In the genomic region with DNA sequence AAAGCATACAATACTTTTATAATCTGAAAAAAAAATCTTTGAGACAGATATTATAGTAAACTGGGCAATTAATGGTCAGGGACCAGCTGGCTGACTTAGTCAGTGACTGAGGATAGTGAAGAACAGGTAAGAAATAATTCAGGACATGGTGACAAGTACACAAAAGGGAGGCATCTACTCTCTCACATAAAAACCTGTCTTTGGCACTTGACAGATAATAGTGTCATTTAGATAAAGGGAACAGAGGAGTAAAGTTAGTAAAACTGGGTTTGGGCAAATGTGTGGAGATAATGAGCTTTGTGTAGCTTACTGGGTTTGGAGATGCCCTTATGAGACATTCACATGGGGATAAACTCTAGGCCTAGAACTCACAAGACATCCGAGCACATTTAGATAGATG, we compare ENCODE assay signal across 18 cellular contexts. TPM values are rescaled to one million over a fixed set of nuclear protein-coding genes. Genes with fewer than 3 reads are reported as not detected.
DNase-seq lines count a peak whose midpoint lies in the region; ATAC-seq and TF ChIP-seq lines count a peak whose summit lies in the region.
"Had no signal": no experiment of that assay in that cellular context is flagged by ENCODE, and none has a peak within 500 bp of the region (broad histone marks: within the 10 kb centered on the region; RNA-seq: fewer than 3 reads in every experiment).

No MANE protein-coding gene starts in this region.

- DNase-seq in GM23338 (ENCODE audit: low spot score) (no peak), NCI-H82 (lab: John Stamatoyannopoulos, UW) (peak; percentile 55), neural crest cell (ENCODE audit: low read depth, low spot score) (no peak), mucosa of descending colon (no peak), medulla oblongata (ENCODE audit: extremely low spot score) (no peak)
- DNase-seq in activated CD8-positive, alpha-beta memory T cell treated with anti-CD3 and anti-CD28 coated beads, Interleukin-2, amount 50 U/mL, for 4 hours = no peak
- DNase-seq: CD4-positive, alpha-beta memory T cell; DMS53; EL; NCI-H1105; NCI-H1694; NCI-H2081 treated with DMSO at 0.1 percent for 48 hours; NCI-H446 treated with DMSO at 0.1 percent for 48 hours; NCI-H69; PC-9 had no signal

- H3K36me3 ChIP-seq in GM23338 (ENCODE audit: insufficient read depth) (no peaks in the 10 kb centered on the region), mucosa of descending colon (ENCODE audit: low read depth) (no peaks in the 10 kb centered on the region)

- no peaks in the 10 kb centered on the region for H3K9me3 Mint-ChIP-seq in GM23338
- no peaks in the 10 kb centered on the region for H3K9me3 Mint-ChIP-seq in brain
- H3K9me3 Mint-ChIP-seq in neural crest cell = no peaks in the 10 kb centered on the region
- H3K9me3 Mint-ChIP-seq: CD4-positive, alpha-beta memory T cell; IgD-negative memory B cell had no signal

- H3K27ac Mint-ChIP-seq in GM23338 (no peak overlapping the region), brain (peak overlapping the region in 3 of 5 experiments; percentile 53 to 80 (median 68)), neural crest cell (ENCODE audit: unreplicated experiment) (no peak overlapping the region)

- H3K4me1 Mint-ChIP-seq in GM23338 = peaks cover 48% of the 10 kb centered on the region
- peaks cover 50% of the 10 kb centered on the region for H3K4me1 Mint-ChIP-seq in brain
- peaks cover 37% of the 10 kb centered on the region for H3K4me1 Mint-ChIP-seq in neural crest cell

- no peak overlapping the region for H3K4me3 ChIP-seq in GM23338
- no peak overlapping the region for H3K4me3 ChIP-seq in mucosa of descending colon
- H3K4me3 ChIP-seq: A549, PC-9 had no signal

- intact Hi-C loops in mucosa of descending colon (cut with DNase I, micrococcal nuclease) = no loop called here

- no peak overlapping the region for H3K27ac ChIP-seq in GM23338 (ENCODE audit: low read depth)
- H3K27ac ChIP-seq: A549, PC-9 had no signal

- no peaks in the 10 kb centered on the region for H3K27me3 ChIP-seq in GM23338 (ENCODE audit: insufficient read depth)

- peaks cover 86% of the 10 kb centered on the region for H3K79me2 ChIP-seq in GM23338 (replicated peaks; ENCODE audit: insufficient read depth)

- no peak for ATAC-seq in GM23338
- ATAC-seq in mucosa of descending colon = no peak
- ATAC-seq: A549 had no signal

- H3K4me1 ChIP-seq in GM23338 (ENCODE audit: insufficient read depth) (peaks cover 35% of the 10 kb centered on the region), mucosa of descending colon (ENCODE audit: low read depth) (no peaks in the 10 kb centered on the region)

- H3K9me3 ChIP-seq in mucosa of descending colon = no peaks in the 10 kb centered on the region
- H3K9me3 ChIP-seq: A549 had no signal

- H3K36me3 Mint-ChIP-seq in GM23338 (ENCODE audit: low read depth) = no peaks in the 10 kb centered on the region
- peaks cover 15% of the 10 kb centered on the region for H3K36me3 Mint-ChIP-seq in brain
- no peaks in the 10 kb centered on the region for H3K36me3 Mint-ChIP-seq in neural crest cell (ENCODE audit: low read depth)

- peaks cover 11% of the 10 kb centered on the region; the same call in 1 of the 2 replicates for H4K20me1 ChIP-seq in GM23338 (replicated peaks; ENCODE audit: insufficient read depth)

- H3K4me2 ChIP-seq in GM23338 = peak overlapping the region; percentile 84; the same call in 1 of the 2 replicates
- H3K4me2 ChIP-seq: A549, PC-9 had no signal

- H3K4me3 Mint-ChIP-seq in GM23338 = no peak overlapping the region; the same call in 2 of the 3 replicates
- peak overlapping the region; percentile 24 to 94 (median 84) for H3K4me3 Mint-ChIP-seq in brain
- peak overlapping the region; percentile 32 for H3K4me3 Mint-ChIP-seq in neural crest cell
- H3K4me3 Mint-ChIP-seq: CD4-positive, alpha-beta memory T cell had no signal

- peaks cover 6% of the 10 kb centered on the region; the same call in 1 of the 2 replicates for H3F3A ChIP-seq in GM23338 (replicated peaks; ENCODE audit: low read depth)

- H2AFZ ChIP-seq in GM23338 = no peak overlapping the region
- H2AFZ ChIP-seq: PC-9 had no signal

- TF ChIP-seq CTCF in GM23338 (conservative IDR thresholded peaks at IDR 0.05; ENCODE audit: low read depth in 2 of 2) (no peak), brain (conservative IDR thresholded peaks at IDR 0.05) (no peak), neural crest cell (conservative IDR thresholded peaks at IDR 0.05) (no peak), mucosa of descending colon (IDR thresholded peaks at IDR 0.05) (no peak)

- H3K9me2 ChIP-seq in GM23338 (ENCODE audit: insufficient read depth) = no peaks in the 10 kb centered on the region

- H3K27me3 Mint-ChIP-seq in GM23338 (ENCODE audit: insufficient read depth, low read depth, poor library complexity) (no peaks in the 10 kb centered on the region), brain (peaks cover 3% of the 10 kb centered on the region), neural crest cell (ENCODE audit: low read depth) (no peaks in the 10 kb centered on the region)
- H3K27me3 Mint-ChIP-seq: CD4-positive, alpha-beta memory T cell; IgD-negative memory B cell had no signal

TF ChIP-seq in GM23338, 12 proteins besides CTCF, POLR2A, EP300 and RAD21:
- TF ChIP-seq CREB1 (CRISPR knock-in tag; IDR thresholded peaks at IDR 0.05; ENCODE audit: low read depth) (no peak), ZNF331 (CRISPR knock-in tag; IDR thresholded peaks at IDR 0.05; ENCODE audit: low read depth) (no peak)

RNA-seq across cellular contexts. Expression of gene SSX2IP, which starts 4.1 kb away (rescaled TPM):
- total RNA-seq in GM23338 (2014; rRNA removed; shearing (Covaris generic)) = 27.5 and 28.4 TPM in 2 replicates
- polyA plus RNA-seq in GM23338 (2016; fragmentation: Nextera tagmentation; extraction: Ambion mirVana) (20.1 and 23.2 TPM in 2 replicates), brain (ENCODE audit: insufficient read depth, low read depth, low replicate concordance) (8.5 TPM)
- total RNA-seq in neural crest cell (23.3 and 24.4 TPM in 2 replicates), mucosa of descending colon (10 to 100 TPM in 2 of 3 donors, 1 to 10 TPM in 1; 6.2 to 36.7 (median 14.4) TPM)

Comparison
In these comparisons a context has a peak if more than half of its experiments do, and no peak if none do; other contexts are left out.
1. H3K27ac Mint-ChIP-seq: peak in brain (3 of 5); none in GM23338 (single experiment) and neural crest cell (single experiment).